In the genomic region with DNA sequence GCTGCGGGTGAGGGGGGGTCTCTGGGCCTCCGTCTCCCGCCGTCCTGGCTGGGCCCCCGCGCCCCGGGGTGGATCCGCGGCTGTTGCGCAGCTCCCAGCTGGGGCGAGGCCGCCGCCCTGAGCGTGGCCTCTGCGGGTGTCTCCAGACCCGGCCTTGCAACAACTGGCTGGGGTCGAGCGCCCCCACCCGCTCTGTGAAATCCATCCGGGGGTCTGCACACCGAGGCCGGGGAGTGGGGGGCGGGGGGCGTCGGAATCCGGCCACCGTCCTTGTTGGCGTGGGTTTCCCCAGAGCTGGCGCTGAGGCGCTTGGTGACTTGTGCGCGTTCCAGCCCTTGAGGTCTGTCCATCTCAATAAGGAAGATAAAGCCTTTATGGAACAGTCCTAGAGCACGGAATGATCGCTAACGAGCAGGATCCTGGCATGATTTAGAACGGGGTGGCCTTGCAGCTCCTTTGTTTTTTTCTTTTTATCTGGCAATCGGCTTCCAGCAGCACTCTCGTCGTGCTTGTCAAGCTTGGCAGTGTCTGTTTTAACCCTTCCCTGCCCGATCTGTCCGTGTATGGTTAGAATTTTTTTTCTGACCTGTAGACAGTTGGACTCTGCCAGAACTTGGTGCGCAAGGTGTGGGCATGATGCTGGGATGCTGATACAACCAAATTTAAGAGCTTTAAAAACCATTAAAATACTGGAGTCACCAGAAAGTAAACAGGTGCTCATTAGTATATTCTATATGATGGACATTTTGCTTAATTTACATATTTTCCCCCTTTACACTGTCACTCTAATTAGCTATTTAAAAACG, we compare ENCODE assay signal across 1 cellular context.
A peak's percentile ranks its signal among the peaks of the same experiment; 100 is the strongest.
TF ChIP-seq lines count a peak whose summit lies in the region.

No MANE protein-coding gene starts in this region.

TF ChIP-seq in HepG2, 621 proteins besides CTCF, POLR2A, EP300 and RAD21 (continued from another document and continues in another):
- TF ChIP-seq TCF12 (IDR thresholded peaks at IDR 0.05) (no peak), TCF12 (CRISPR knock-in tag; IDR thresholded peaks at IDR 0.05) (peak; percentile 84), ZNF761 (CRISPR knock-in tag; conservative IDR thresholded peaks at IDR 0.05) (no peak), SPEN (CRISPR knock-in tag; IDR thresholded peaks at IDR 0.05; ENCODE audit: low read depth) (peak; percentile 38; the same call in 1 of the 2 replicates), CHD4 (IDR thresholded peaks at IDR 0.05; ENCODE audit: borderline replicate concordance, low read length) (no peak), ZKSCAN1 (IDR thresholded peaks at IDR 0.05; ENCODE audit: low read length) (no peak), CEBPG (CRISPR knock-in tag; IDR thresholded peaks at IDR 0.05) (no peak), NR2F1 (CRISPR knock-in tag; IDR thresholded peaks at IDR 0.05) (no peak), ZNF501 (CRISPR knock-in tag; IDR thresholded peaks at IDR 0.05) (peak; percentile 79; the same call in 1 of the 2 replicates), DR1 (CRISPR knock-in tag; IDR thresholded peaks at IDR 0.05) (no peak), HOXA3 (CRISPR knock-in tag; IDR thresholded peaks at IDR 0.05) (no peak), EED (CRISPR knock-in tag; IDR thresholded peaks at IDR 0.05) (0 out of 2 replicates have a peak, but pooled peaks have one; percentile 20), FOSL2 (CRISPR knock-in tag; IDR thresholded peaks at IDR 0.05) (peak; percentile 1; the same call in 1 of the 2 replicates), NR2C2 (CRISPR knock-in tag; IDR thresholded peaks at IDR 0.05; ENCODE audit: borderline replicate concordance) (no peak; the same call in none of the 2 replicates), KAT7 (CRISPR knock-in tag; IDR thresholded peaks at IDR 0.05; ENCODE audit: borderline replicate concordance) (peak; percentile 57), PAX8 (CRISPR knock-in tag; IDR thresholded peaks at IDR 0.05; ENCODE audit: borderline replicate concordance) (no peak; the same call in 1 of the 2 replicates), NFE2L2 (IDR thresholded peaks at IDR 0.05; ENCODE audit: low read length) (no peak), SMARCC2 (IDR thresholded peaks at IDR 0.05) (no peak), ZNF121 (CRISPR knock-in tag; IDR thresholded peaks at IDR 0.05) (no peak), SYNCRIP (IDR thresholded peaks at IDR 0.05; ENCODE audit: insufficient read depth, low read depth, low read length) (no peak), SRSF1 (optimal IDR thresholded peaks at IDR 0.05; ENCODE audit: low read depth, low read length) (peak; percentile 3), ZNF530 (CRISPR knock-in tag; IDR thresholded peaks at IDR 0.05; ENCODE audit: low read depth) (no peak), ZNF777 (CRISPR knock-in tag; IDR thresholded peaks at IDR 0.05) (no peak), NFKB2 (CRISPR knock-in tag; IDR thresholded peaks at IDR 0.05; ENCODE audit: borderline replicate concordance) (peak; percentile 11; the same call in 1 of the 2 replicates), ZNF775 (CRISPR knock-in tag; IDR thresholded peaks at IDR 0.05; ENCODE audit: borderline replicate concordance) (no peak), POLR2AphosphoS5 (IDR thresholded peaks at IDR 0.05; ENCODE audit: low read depth, low read length) (no peak), MIXL1 (CRISPR knock-in tag; IDR thresholded peaks at IDR 0.05) (no peak), ZNF878 (CRISPR knock-in tag; IDR thresholded peaks at IDR 0.05) (no peak), SUZ12 (IDR thresholded peaks at IDR 0.05; ENCODE audit: low read depth, low read length) (no peak), SRY (CRISPR knock-in tag; IDR thresholded peaks at IDR 0.05) (no peak), ZMYM4 (CRISPR knock-in tag; IDR thresholded peaks at IDR 0.05) (no peak), MAFK (conservative IDR thresholded peaks at IDR 0.05 in 1 of 2, IDR thresholded peaks at IDR 0.05 in 1 of 2; ENCODE audit: low read length in 2 of 2) (no peak), CENPX (CRISPR knock-in tag; IDR thresholded peaks at IDR 0.05) (no peak), ZSCAN29 (CRISPR knock-in tag; conservative IDR thresholded peaks at IDR 0.05) (no peak), ZNF598 (CRISPR knock-in tag; IDR thresholded peaks at IDR 0.05; ENCODE audit: borderline replicate concordance) (no peak), SAP130 (CRISPR knock-in tag; IDR thresholded peaks at IDR 0.05; ENCODE audit: low read depth) (no peak), FIP1L1 (IDR thresholded peaks at IDR 0.05; ENCODE audit: borderline replicate concordance, insufficient read depth, low read depth, low read length) (no peak)
- TF ChIP-seq, protein P1, sequence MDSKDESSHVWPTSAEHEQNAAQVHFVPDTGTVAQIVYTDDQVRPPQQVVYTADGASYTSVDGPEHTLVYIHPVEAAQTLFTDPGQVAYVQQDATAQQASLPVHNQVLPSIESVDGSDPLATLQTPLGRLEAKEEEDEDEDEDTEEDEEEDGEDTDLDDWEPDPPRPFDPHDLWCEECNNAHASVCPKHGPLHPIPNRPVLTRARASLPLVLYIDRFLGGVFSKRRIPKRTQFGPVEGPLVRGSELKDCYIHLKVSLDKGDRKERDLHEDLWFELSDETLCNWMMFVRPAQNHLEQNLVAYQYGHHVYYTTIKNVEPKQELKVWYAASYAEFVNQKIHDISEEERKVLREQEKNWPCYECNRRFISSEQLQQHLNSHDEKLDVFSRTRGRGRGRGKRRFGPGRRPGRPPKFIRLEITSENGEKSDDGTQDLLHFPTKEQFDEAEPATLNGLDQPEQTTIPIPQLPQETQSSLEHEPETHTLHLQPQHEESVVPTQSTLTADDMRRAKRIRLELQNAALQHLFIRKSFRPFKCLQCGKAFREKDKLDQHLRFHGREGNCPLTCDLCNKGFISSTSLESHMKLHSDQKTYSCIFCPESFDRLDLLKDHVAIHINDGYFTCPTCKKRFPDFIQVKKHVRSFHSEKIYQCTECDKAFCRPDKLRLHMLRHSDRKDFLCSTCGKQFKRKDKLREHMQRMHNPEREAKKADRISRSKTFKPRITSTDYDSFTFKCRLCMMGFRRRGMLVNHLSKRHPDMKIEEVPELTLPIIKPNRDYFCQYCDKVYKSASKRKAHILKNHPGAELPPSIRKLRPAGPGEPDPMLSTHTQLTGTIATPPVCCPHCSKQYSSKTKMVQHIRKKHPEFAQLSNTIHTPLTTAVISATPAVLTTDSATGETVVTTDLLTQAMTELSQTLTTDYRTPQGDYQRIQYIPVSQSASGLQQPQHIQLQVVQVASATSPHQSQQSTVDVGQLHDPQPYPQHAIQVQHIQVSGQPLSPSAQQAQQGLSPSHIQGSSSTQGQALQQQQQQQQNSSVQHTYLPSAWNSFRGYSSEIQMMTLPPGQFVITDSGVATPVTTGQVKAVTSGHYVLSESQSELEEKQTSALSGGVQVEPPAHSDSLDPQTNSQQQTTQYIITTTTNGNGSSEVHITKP (CRISPR knock-in tag; IDR thresholded peaks at IDR 0.05; ENCODE audit: low read depth) = no peak; the same call in 1 of the 2 replicates
- TF ChIP-seq, protein P2, sequence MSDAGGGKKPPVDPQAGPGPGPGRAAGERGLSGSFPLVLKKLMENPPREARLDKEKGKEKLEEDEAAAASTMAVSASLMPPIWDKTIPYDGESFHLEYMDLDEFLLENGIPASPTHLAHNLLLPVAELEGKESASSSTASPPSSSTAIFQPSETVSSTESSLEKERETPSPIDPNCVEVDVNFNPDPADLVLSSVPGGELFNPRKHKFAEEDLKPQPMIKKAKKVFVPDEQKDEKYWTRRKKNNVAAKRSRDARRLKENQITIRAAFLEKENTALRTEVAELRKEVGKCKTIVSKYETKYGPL (CRISPR knock-in tag; IDR thresholded peaks at IDR 0.05) = no peak
- TF ChIP-seq, protein P3, sequence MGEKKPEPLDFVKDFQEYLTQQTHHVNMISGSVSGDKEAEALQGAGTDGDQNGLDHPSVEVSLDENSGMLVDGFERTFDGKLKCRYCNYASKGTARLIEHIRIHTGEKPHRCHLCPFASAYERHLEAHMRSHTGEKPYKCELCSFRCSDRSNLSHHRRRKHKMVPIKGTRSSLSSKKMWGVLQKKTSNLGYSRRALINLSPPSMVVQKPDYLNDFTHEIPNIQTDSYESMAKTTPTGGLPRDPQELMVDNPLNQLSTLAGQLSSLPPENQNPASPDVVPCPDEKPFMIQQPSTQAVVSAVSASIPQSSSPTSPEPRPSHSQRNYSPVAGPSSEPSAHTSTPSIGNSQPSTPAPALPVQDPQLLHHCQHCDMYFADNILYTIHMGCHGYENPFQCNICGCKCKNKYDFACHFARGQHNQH (CRISPR knock-in tag; IDR thresholded peaks at IDR 0.05) = no peak
- TF ChIP-seq, protein P4, sequence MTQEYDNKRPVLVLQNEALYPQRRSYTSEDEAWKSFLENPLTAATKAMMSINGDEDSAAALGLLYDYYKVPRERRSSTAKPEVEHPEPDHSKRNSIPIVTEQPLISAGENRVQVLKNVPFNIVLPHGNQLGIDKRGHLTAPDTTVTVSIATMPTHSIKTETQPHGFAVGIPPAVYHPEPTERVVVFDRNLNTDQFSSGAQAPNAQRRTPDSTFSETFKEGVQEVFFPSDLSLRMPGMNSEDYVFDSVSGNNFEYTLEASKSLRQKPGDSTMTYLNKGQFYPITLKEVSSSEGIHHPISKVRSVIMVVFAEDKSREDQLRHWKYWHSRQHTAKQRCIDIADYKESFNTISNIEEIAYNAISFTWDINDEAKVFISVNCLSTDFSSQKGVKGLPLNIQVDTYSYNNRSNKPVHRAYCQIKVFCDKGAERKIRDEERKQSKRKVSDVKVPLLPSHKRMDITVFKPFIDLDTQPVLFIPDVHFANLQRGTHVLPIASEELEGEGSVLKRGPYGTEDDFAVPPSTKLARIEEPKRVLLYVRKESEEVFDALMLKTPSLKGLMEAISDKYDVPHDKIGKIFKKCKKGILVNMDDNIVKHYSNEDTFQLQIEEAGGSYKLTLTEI (CRISPR knock-in tag; conservative IDR thresholded peaks at IDR 0.05) = no peak
- TF ChIP-seq, protein P5, sequence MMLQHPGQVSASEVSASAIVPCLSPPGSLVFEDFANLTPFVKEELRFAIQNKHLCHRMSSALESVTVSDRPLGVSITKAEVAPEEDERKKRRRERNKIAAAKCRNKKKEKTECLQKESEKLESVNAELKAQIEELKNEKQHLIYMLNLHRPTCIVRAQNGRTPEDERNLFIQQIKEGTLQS (CRISPR knock-in tag; IDR thresholded peaks at IDR 0.05) = no peak
- TF ChIP-seq, protein P6, sequence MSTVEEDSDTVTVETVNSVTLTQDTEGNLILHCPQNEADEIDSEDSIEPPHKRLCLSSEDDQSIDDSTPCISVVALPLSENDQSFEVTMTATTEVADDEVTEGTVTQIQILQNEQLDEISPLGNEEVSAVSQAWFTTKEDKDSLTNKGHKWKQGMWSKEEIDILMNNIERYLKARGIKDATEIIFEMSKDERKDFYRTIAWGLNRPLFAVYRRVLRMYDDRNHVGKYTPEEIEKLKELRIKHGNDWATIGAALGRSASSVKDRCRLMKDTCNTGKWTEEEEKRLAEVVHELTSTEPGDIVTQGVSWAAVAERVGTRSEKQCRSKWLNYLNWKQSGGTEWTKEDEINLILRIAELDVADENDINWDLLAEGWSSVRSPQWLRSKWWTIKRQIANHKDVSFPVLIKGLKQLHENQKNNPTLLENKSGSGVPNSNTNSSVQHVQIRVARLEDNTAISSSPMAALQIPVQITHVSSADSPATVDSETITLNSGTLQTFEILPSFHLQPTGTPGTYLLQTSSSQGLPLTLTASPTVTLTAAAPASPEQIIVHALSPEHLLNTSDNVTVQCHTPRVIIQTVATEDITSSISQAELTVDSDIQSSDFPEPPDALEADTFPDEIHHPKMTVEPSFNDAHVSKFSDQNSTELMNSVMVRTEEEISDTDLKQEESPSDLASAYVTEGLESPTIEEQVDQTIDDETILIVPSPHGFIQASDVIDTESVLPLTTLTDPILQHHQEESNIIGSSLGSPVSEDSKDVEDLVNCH (CRISPR knock-in tag; IDR thresholded peaks at IDR 0.05) = no peak
- TF ChIP-seq, protein P7, sequence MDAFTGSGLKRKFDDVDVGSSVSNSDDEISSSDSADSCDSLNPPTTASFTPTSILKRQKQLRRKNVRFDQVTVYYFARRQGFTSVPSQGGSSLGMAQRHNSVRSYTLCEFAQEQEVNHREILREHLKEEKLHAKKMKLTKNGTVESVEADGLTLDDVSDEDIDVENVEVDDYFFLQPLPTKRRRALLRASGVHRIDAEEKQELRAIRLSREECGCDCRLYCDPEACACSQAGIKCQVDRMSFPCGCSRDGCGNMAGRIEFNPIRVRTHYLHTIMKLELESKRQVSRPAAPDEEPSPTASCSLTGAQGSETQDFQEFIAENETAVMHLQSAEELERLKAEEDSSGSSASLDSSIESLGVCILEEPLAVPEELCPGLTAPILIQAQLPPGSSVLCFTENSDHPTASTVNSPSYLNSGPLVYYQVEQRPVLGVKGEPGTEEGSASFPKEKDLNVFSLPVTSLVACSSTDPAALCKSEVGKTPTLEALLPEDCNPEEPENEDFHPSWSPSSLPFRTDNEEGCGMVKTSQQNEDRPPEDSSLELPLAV (CRISPR knock-in tag; conservative IDR thresholded peaks at IDR 0.05; ENCODE audit: low read depth) = no peak
- TF ChIP-seq, protein P8, sequence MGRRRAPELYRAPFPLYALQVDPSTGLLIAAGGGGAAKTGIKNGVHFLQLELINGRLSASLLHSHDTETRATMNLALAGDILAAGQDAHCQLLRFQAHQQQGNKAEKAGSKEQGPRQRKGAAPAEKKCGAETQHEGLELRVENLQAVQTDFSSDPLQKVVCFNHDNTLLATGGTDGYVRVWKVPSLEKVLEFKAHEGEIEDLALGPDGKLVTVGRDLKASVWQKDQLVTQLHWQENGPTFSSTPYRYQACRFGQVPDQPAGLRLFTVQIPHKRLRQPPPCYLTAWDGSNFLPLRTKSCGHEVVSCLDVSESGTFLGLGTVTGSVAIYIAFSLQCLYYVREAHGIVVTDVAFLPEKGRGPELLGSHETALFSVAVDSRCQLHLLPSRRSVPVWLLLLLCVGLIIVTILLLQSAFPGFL (CRISPR knock-in tag; IDR thresholded peaks at IDR 0.05) = no peak
- TF ChIP-seq, protein P9, sequence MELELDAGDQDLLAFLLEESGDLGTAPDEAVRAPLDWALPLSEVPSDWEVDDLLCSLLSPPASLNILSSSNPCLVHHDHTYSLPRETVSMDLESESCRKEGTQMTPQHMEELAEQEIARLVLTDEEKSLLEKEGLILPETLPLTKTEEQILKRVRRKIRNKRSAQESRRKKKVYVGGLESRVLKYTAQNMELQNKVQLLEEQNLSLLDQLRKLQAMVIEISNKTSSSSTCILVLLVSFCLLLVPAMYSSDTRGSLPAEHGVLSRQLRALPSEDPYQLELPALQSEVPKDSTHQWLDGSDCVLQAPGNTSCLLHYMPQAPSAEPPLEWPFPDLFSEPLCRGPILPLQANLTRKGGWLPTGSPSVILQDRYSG (CRISPR knock-in tag; IDR thresholded peaks at IDR 0.05) = no peak
- TF ChIP-seq, protein P10, sequence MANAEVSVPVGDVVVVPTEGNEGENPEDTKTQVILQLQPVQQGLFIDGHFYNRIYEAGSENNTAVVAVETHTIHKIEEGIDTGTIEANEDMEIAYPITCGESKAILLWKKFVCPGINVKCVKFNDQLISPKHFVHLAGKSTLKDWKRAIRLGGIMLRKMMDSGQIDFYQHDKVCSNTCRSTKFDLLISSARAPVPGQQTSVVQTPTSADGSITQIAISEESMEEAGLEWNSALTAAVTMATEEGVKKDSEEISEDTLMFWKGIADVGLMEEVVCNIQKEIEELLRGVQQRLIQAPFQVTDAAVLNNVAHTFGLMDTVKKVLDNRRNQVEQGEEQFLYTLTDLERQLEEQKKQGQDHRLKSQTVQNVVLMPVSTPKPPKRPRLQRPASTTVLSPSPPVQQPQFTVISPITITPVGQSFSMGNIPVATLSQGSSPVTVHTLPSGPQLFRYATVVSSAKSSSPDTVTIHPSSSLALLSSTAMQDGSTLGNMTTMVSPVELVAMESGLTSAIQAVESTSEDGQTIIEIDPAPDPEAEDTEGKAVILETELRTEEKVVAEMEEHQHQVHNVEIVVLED (CRISPR knock-in tag; IDR thresholded peaks at IDR 0.05; ENCODE audit: borderline replicate concordance) = no peak
